ENCODE assay signal across 1 cellular context in genomic region chr1:235408503-235408960, GRCh38.
TF ChIP-seq lines count a peak whose summit lies in the region.

No MANE protein-coding gene starts in this region.

TF ChIP-seq in endothelial cell of umbilical vein, 7 proteins besides CTCF, POLR2A, EP300 and RAD21 (continued from another document):
- TF ChIP-seq EZH2 (IDR thresholded peaks at IDR 0.05; ENCODE audit: borderline replicate concordance, low read depth, low read length, severe bottlenecking) (no peak), MYC (IDR thresholded peaks at IDR 0.05; ENCODE audit: low read depth, low read length) (no peak)
